8 cellular contexts compared by ENCODE assay signal in genomic region chr2:85707304-85707703, GRCh38. TPM values are rescaled to one million over a fixed set of nuclear protein-coding genes. Genes with fewer than 3 reads are reported as not detected.
DNase-seq lines count a peak whose midpoint lies in the region; ATAC-seq and TF ChIP-seq lines count a peak whose summit lies in the region.

No MANE protein-coding gene starts in this region.

- no peaks in the 10 kb centered on the region for H3K36me3 Mint-ChIP-seq in activated T-helper 1 cell treated with anti-CD3 and anti-CD28 coated beads, Interleukin-12 subunit alpha, Interleukin-12 subunit beta, Interleukin-2, Interleukin-4 antibody, amounts not matched to agents 30 ng/mL and 10 ng/mL and 1 ng/mL, durations not matched to agents 14 hours and 24 hours and 36 hours (ENCODE audit: low read depth)

- H2BK5ac ChIP-seq in trophoblast cell (ENCODE audit: low read depth, low read length, poor library complexity) = no peak overlapping the region

- no peak overlapping the region for H2AK5ac ChIP-seq in trophoblast cell (ENCODE audit: low read length)

- H3K27ac Mint-ChIP-seq in activated T-helper 1 cell treated with anti-CD3 and anti-CD28 coated beads, Interleukin-12 subunit alpha, Interleukin-12 subunit beta, Interleukin-2, Interleukin-4 antibody, amounts not matched to agents 30 ng/mL and 10 ng/mL and 1 ng/mL, durations not matched to agents 14 hours and 24 hours and 36 hours = peak overlapping the region; percentile 94

- H2BK12ac ChIP-seq in trophoblast cell (ENCODE audit: low read length) = no peak overlapping the region

- H3K27me3 Mint-ChIP-seq in activated T-helper 1 cell treated with anti-CD3 and anti-CD28 coated beads, Interleukin-12 subunit alpha, Interleukin-12 subunit beta, Interleukin-2, Interleukin-4 antibody, amounts not matched to agents 30 ng/mL and 10 ng/mL and 1 ng/mL, durations not matched to agents 14 hours and 24 hours and 36 hours (ENCODE audit: insufficient read depth) = no peaks in the 10 kb centered on the region

- CTCF ChIA-PET in BJ (lab: Yijun Ruan, JAX) = interaction anchor here (0.7 to 7.7 kb wide), 22 partner anchors 10 to 1287 kb away, joined by 3 to 92 read pairs (median 6); partner anchors contain the start of gene GNLY

- H3K27me3 ChIP-seq in BJ (ENCODE audit: control insufficient read depth, insufficient read depth, low read length) (no peaks in the 10 kb centered on the region; the same call in 1 of the 2 replicates), foreskin keratinocyte (peaks cover 33% of the 10 kb centered on the region), trophoblast cell (ENCODE audit: insufficient read depth, low read length) (no peaks in the 10 kb centered on the region)

- no peak overlapping the region for H4K8ac ChIP-seq in trophoblast cell (ENCODE audit: low read depth, low read length)

- H3K14ac ChIP-seq in trophoblast cell (ENCODE audit: low read length) = no peak overlapping the region

- no peak overlapping the region for H3K4me3 ChIP-seq in BJ (ENCODE audit: low read depth, low read length)
- H3K4me3 ChIP-seq in Jurkat, Clone E6-1 (ENCODE audit: low read length) = no peak overlapping the region
- H3K4me3 ChIP-seq in trophoblast cell (ENCODE audit: low read depth, low read length) = no peak overlapping the region

- no peaks in the 10 kb centered on the region for H3K79me2 ChIP-seq in trophoblast cell (ENCODE audit: control insufficient read depth, insufficient read depth, low read length, poor library complexity)

- no CpG with 5 or more reads among the region's 10 CpGs for WGBS in trophoblast cell (ENCODE audit: extremely low coverage, insufficient coverage, insufficient read length)

- H2AFZ ChIP-seq in trophoblast cell (ENCODE audit: insufficient read depth, low read length, poor library complexity) = no peak overlapping the region

- no peak overlapping the region for H3K18ac ChIP-seq in trophoblast cell (ENCODE audit: low read length)

- no peak overlapping the region for H4K91ac ChIP-seq in trophoblast cell (ENCODE audit: low read depth, low read length)

- peak; percentile 60 for ATAC-seq in GM18868 (IDR thresholded peaks at IDR 0.05; ENCODE audit: unreplicated experiment)
- peak; percentile 69 for ATAC-seq in foreskin keratinocyte
- ATAC-seq in HG03460 (IDR thresholded peaks at IDR 0.05; ENCODE audit: unreplicated experiment) = no peak

- peak overlapping the region; percentile 50 for H3K4me3 Mint-ChIP-seq in activated T-helper 1 cell treated with anti-CD3 and anti-CD28 coated beads, Interleukin-12 subunit alpha, Interleukin-12 subunit beta, Interleukin-2, Interleukin-4 antibody, amounts not matched to agents 30 ng/mL and 10 ng/mL and 1 ng/mL, durations not matched to agents 14 hours and 24 hours and 36 hours

- POLR2A ChIA-PET in BJ (lab: Charles Lee) = no interaction called here

- peaks cover 7% of the 10 kb centered on the region for H3K79me1 ChIP-seq in trophoblast cell (ENCODE audit: low read length)

- peak; percentile 58 for DNase-seq in BJ (ENCODE audit: low read depth)
- DNase-seq in Jurkat, Clone E6-1 (ENCODE audit: low read depth, low spot score) = peak; percentile 92
- peak; percentile 91 for DNase-seq in OCI-M1 (lab: John Stamatoyannopoulos, UW)
- peak; percentile 76 for DNase-seq in activated T-helper 1 cell treated with anti-CD3 and anti-CD28 coated beads, Interleukin-12 subunit alpha, Interleukin-12 subunit beta, Interleukin-2, Interleukin-4 antibody, amounts not matched to agents 30 ng/mL and 10 ng/mL and 1 ng/mL, durations not matched to agents 14 hours and 24 hours and 36 hours (ENCODE audit: low spot score)
- DNase-seq in foreskin keratinocyte = peak; percentile 66 to 75
- DNase-seq in trophoblast cell = peak; percentile 79 to 98

- no peak overlapping the region for H3K4me2 ChIP-seq in trophoblast cell (ENCODE audit: low read length)

- TF ChIP-seq CTCF in BJ (IDR thresholded peaks at IDR 0.05; ENCODE audit: insufficient read depth, low read depth, low read length) = peak; percentile 85
- TF ChIP-seq CTCF in foreskin keratinocyte (conservative IDR thresholded peaks at IDR 0.05) = peak; percentile 93

- no peak overlapping the region for H3K4ac ChIP-seq in trophoblast cell (ENCODE audit: low read depth, low read length)

- H3K9ac ChIP-seq in trophoblast cell (ENCODE audit: low read length) = no peak overlapping the region

- H3K27ac ChIP-seq in foreskin keratinocyte (no peak overlapping the region), trophoblast cell (ENCODE audit: low read depth, low read length) (no peak overlapping the region)

- H3K36me3 ChIP-seq in BJ (ENCODE audit: control insufficient read depth, insufficient read depth, low read length) (no peaks in the 10 kb centered on the region), trophoblast cell (ENCODE audit: control insufficient read depth in 1 of 2, insufficient read depth in 2 of 2, low read length in 2 of 2) (no peaks in the 10 kb centered on the region)

- peaks cover 79% of the 10 kb centered on the region for H3K4me1 Mint-ChIP-seq in activated T-helper 1 cell treated with anti-CD3 and anti-CD28 coated beads, Interleukin-12 subunit alpha, Interleukin-12 subunit beta, Interleukin-2, Interleukin-4 antibody, amounts not matched to agents 30 ng/mL and 10 ng/mL and 1 ng/mL, durations not matched to agents 14 hours and 24 hours and 36 hours (ENCODE audit: low read depth)

- H3K9me3 ChIP-seq in trophoblast cell (ENCODE audit: insufficient read depth, low read depth, low read length) = no peaks in the 10 kb centered on the region

- H2BK120ac ChIP-seq in trophoblast cell (ENCODE audit: insufficient read depth, low read length, poor library complexity) = no peak overlapping the region

- no peak overlapping the region for H4K12ac ChIP-seq in trophoblast cell (ENCODE audit: low read depth, low read length)

- H3K23ac ChIP-seq in trophoblast cell (ENCODE audit: low read length) = no peak overlapping the region

- H3K4me1 ChIP-seq in foreskin keratinocyte = no peaks in the 10 kb centered on the region
- peaks cover 19% of the 10 kb centered on the region in 2 experiments for H3K4me1 ChIP-seq in trophoblast cell (ENCODE audit: control insufficient read depth in 1 of 2, insufficient read depth in 2 of 2, low read length in 2 of 2)

- intact Hi-C loops in activated T-helper 1 cell treated with anti-CD3 and anti-CD28 coated beads, Interleukin-12 subunit alpha, Interleukin-12 subunit beta, Interleukin-2, Interleukin-4 antibody, amounts not matched to agents 30 ng/mL and 10 ng/mL and 1 ng/mL, durations not matched to agents 14 hours and 24 hours and 36 hours (cut with micrococcal nuclease) = loop anchor here (1.0 to 5.0 kb wide), 4 partner anchors 11 to 330 kb away; no protein-coding TSS in a partner anchor

- H3K9me3 Mint-ChIP-seq in activated T-helper 1 cell treated with anti-CD3 and anti-CD28 coated beads, Interleukin-12 subunit alpha, Interleukin-12 subunit beta, Interleukin-2, Interleukin-4 antibody, amounts not matched to agents 30 ng/mL and 10 ng/mL and 1 ng/mL, durations not matched to agents 14 hours and 24 hours and 36 hours = no peaks in the 10 kb centered on the region

RNA-seq across cellular contexts. Expression of gene GNLY, which starts 13.1 kb away (rescaled TPM):
- polyA plus RNA-seq in BJ (2011; rRNA removed) = not detected in 2 replicates
- not detected in 2 replicates for polyA minus RNA-seq in BJ (2011; rRNA and poly(A)+ RNA removed)
- not detected for polyA plus RNA-seq in Jurkat, Clone E6-1 (2012; ENCODE audit: insufficient read depth, insufficient read length)
- 141 and 152 TPM in 2 replicates for total RNA-seq in activated T-helper 1 cell treated with anti-CD3 and anti-CD28 coated beads, Interleukin-12 subunit alpha, Interleukin-12 subunit beta, Interleukin-2, Interleukin-4 antibody, amounts not matched to agents 30 ng/mL and 10 ng/mL and 1 ng/mL, durations not matched to agents 14 hours and 24 hours and 36 hours
- not detected in 2 replicates for total RNA-seq in foreskin keratinocyte
- polyA plus RNA-seq in foreskin keratinocyte = not detected in 2 replicates
- polyA plus RNA-seq in trophoblast cell (2013) = 0.75 and 0.90 TPM in 2 replicates

RNA-seq across cellular contexts. Expression of gene SFTPB, which starts 39.3 kb away (rescaled TPM):
- polyA plus RNA-seq in BJ (2011; rRNA removed) (not detected in 2 replicates), foreskin keratinocyte (not detected in 2 replicates)
- not detected in 2 replicates for polyA minus RNA-seq in BJ (2011; rRNA and poly(A)+ RNA removed)
- not detected for polyA plus RNA-seq in Jurkat, Clone E6-1 (2012; ENCODE audit: insufficient read depth, insufficient read length)
- not detected in 2 replicates for total RNA-seq in activated T-helper 1 cell treated with anti-CD3 and anti-CD28 coated beads, Interleukin-12 subunit alpha, Interleukin-12 subunit beta, Interleukin-2, Interleukin-4 antibody, amounts not matched to agents 30 ng/mL and 10 ng/mL and 1 ng/mL, durations not matched to agents 14 hours and 24 hours and 36 hours
- total RNA-seq in foreskin keratinocyte = not detected in 2 replicates
- polyA plus RNA-seq in trophoblast cell (2013) = 0.14 and 0.15 TPM in 2 replicates

RNA-seq across cellular contexts. Expression of gene ATOH8, which starts 46.5 kb away (rescaled TPM):
- polyA plus RNA-seq in BJ (2011; rRNA removed) (12.5 and 19.5 TPM in 2 replicates), foreskin keratinocyte (not detected in 2 replicates)
- 18.8 and 22.2 TPM in 2 replicates for polyA minus RNA-seq in BJ (2011; rRNA and poly(A)+ RNA removed)
- polyA plus RNA-seq in Jurkat, Clone E6-1 (2012; ENCODE audit: insufficient read depth, insufficient read length) = not detected
- 0.29 and 0.47 TPM in 2 replicates for total RNA-seq in activated T-helper 1 cell treated with anti-CD3 and anti-CD28 coated beads, Interleukin-12 subunit alpha, Interleukin-12 subunit beta, Interleukin-2, Interleukin-4 antibody, amounts not matched to agents 30 ng/mL and 10 ng/mL and 1 ng/mL, durations not matched to agents 14 hours and 24 hours and 36 hours
- not detected in 2 replicates for total RNA-seq in foreskin keratinocyte
- 1.8 and 2.0 TPM in 2 replicates for polyA plus RNA-seq in trophoblast cell (2013)

Comparison
In these comparisons a context has a peak if more than half of its experiments do, and no peak if none do; other contexts are left out.
1. RNA of gene GNLY, which starts 13.1 kb away (total RNA-seq): 141 to 152 TPM in activated T-helper 1 cell treated with anti-CD3 and anti-CD28 coated beads, Interleukin-12 subunit alpha, Interleukin-12 subunit beta, Interleukin-2, Interleukin-4 antibody, amounts not matched to agents 30 ng/mL and 10 ng/mL and 1 ng/mL, durations not matched to agents 14 hours and 24 hours and 36 hours; not detected in foreskin keratinocyte; every median in the first group is over 100 times any median in the second.
2. Peak in every context shown above with its lines, with median percentiles within 50 percentile points of each other: DNase-seq.